9 cellular contexts compared by ENCODE assay signal in genomic region chr17:77438241-77439204, GRCh38.
A peak's percentile ranks its signal among the peaks of the same experiment; 100 is the strongest.
DNase-seq lines count a peak whose midpoint lies in the region; ATAC-seq and TF ChIP-seq lines count a peak whose summit lies in the region.
"Had no signal": no experiment of that assay in that cellular context is flagged by ENCODE, and none has a peak within 500 bp of the region (broad histone marks: within the 10 kb centered on the region; RNA-seq: fewer than 3 reads in every experiment).

No MANE protein-coding gene starts in this region.

- H3K9me3 ChIP-seq in Peyer's patch = no peaks in the 10 kb centered on the region
- H3K9me3 ChIP-seq in stomach smooth muscle (ENCODE audit: control insufficient read depth in 2 of 2, low read length in 2 of 2) = no peaks in the 10 kb centered on the region

- no peak overlapping the region for H3K9ac ChIP-seq in stomach smooth muscle (ENCODE audit: low read length in 2 of 2)

- H3K36me3 Mint-ChIP-seq in activated CD8-positive, alpha-beta memory T cell treated with anti-CD3 and anti-CD28 coated beads, Interleukin-2, amount 10 ng/mL, durations not matched to agents 7 days and 5 days = peaks cover 7% of the 10 kb centered on the region
- H3K36me3 Mint-ChIP-seq in endothelial cell (ENCODE audit: low read depth, unreplicated experiment) = peaks cover 9% of the 10 kb centered on the region

- no peaks in the 10 kb centered on the region for H3K27me3 Mint-ChIP-seq in activated CD8-positive, alpha-beta memory T cell treated with anti-CD3 and anti-CD28 coated beads, Interleukin-2, amount 10 ng/mL, durations not matched to agents 7 days and 5 days
- H3K27me3 Mint-ChIP-seq in endothelial cell (ENCODE audit: unreplicated experiment) = peaks cover 31% of the 10 kb centered on the region

- H3K27me3 ChIP-seq in Peyer's patch = no peaks in the 10 kb centered on the region
- H3K27me3 ChIP-seq in stomach smooth muscle (ENCODE audit: control insufficient read depth in 1 of 2, insufficient read depth in 2 of 2, low read length in 2 of 2) = no peaks in the 10 kb centered on the region

- no peaks in the 10 kb centered on the region for H3K9me3 Mint-ChIP-seq in activated CD8-positive, alpha-beta memory T cell treated with anti-CD3 and anti-CD28 coated beads, Interleukin-2, amount 10 ng/mL, durations not matched to agents 7 days and 5 days (ENCODE audit: low read depth)
- H3K9me3 Mint-ChIP-seq in endothelial cell (ENCODE audit: unreplicated experiment) = no peaks in the 10 kb centered on the region

- CTCF ChIA-PET in activated CD8-positive, alpha-beta memory T cell treated with anti-CD3 and anti-CD28 coated beads, Interleukin-2, amount 10 ng/mL, durations not matched to agents 7 days and 5 days (lab: Charles Lee) = interaction anchor here (1.0 to 9.2 kb wide), 6 partner anchors 8 to 107 kb away, joined by 3 to 110 read pairs (median 6); no protein-coding TSS in a partner anchor

- peaks cover 96% of the 10 kb centered on the region for H3K4me1 Mint-ChIP-seq in activated CD8-positive, alpha-beta memory T cell treated with anti-CD3 and anti-CD28 coated beads, Interleukin-2, amount 10 ng/mL, durations not matched to agents 7 days and 5 days
- H3K4me1 Mint-ChIP-seq in endothelial cell (ENCODE audit: unreplicated experiment) = peaks cover 72% of the 10 kb centered on the region

- no peak for ATAC-seq in activated CD8-positive, alpha-beta memory T cell treated with anti-CD3 and anti-CD28 coated beads, Interleukin-2, amount 10 ng/mL, durations not matched to agents 7 days and 5 days
- no peak for ATAC-seq in HG02678 (IDR thresholded peaks at IDR 0.05; ENCODE audit: unreplicated experiment)

- H3K27ac ChIP-seq in Peyer's patch (peak overlapping the region; percentile 64 to 98 (median 82)), stomach smooth muscle (ENCODE audit: low read length) (peak overlapping the region; percentile 62)

- no peak for TF ChIP-seq POLR2A in Peyer's patch (IDR thresholded peaks at IDR 0.05)

- peak overlapping the region; percentile 94 for H3K27ac Mint-ChIP-seq in activated CD8-positive, alpha-beta memory T cell treated with anti-CD3 and anti-CD28 coated beads, Interleukin-2, amount 10 ng/mL, durations not matched to agents 7 days and 5 days
- H3K27ac Mint-ChIP-seq in endothelial cell (ENCODE audit: unreplicated experiment) = no peak overlapping the region

- TF ChIP-seq CTCF in Peyer's patch (IDR thresholded peaks at IDR 0.05) (no peak), endothelial cell (IDR thresholded peaks at IDR 0.05; ENCODE audit: unreplicated experiment) (no peak)

- H3K4me3 ChIP-seq in Peyer's patch (no peak overlapping the region), stomach smooth muscle (ENCODE audit: low read length in 2 of 2) (no peak overlapping the region)

- DNase-seq in activated CD8-positive, alpha-beta memory T cell treated with anti-CD3 and anti-CD28 coated beads, Interleukin-2, amount 10 ng/mL, durations not matched to agents 7 days and 5 days = no peak
- no peak for DNase-seq in activated CD8-positive, alpha-beta memory T cell treated with anti-CD3 and anti-CD28 coated beads, Interleukin-2, amount 50 U/mL, for 4 hours
- no peak for DNase-seq in Peyer's patch
- no peak for DNase-seq in endothelial cell (ENCODE audit: low spot score)
- DNase-seq in NCI-H1105 treated with DMSO at 0.1 percent for 48 hours (lab: John Stamatoyannopoulos, UW) = no peak
- no peak for DNase-seq in COR-L47 (lab: John Stamatoyannopoulos, UW)
- DNase-seq: occipital lobe had no signal

- H3K4me1 ChIP-seq in Peyer's patch = peaks cover 14 to 97% (median 86%) of the 10 kb centered on the region in 4 donors
- H3K4me1 ChIP-seq in stomach smooth muscle (ENCODE audit: control insufficient read depth, insufficient read depth, low read length) = peaks cover 82% of the 10 kb centered on the region

- H3K4me3 Mint-ChIP-seq in activated CD8-positive, alpha-beta memory T cell treated with anti-CD3 and anti-CD28 coated beads, Interleukin-2, amount 10 ng/mL, durations not matched to agents 7 days and 5 days = no peak overlapping the region
- peak overlapping the region; percentile 77 for H3K4me3 Mint-ChIP-seq in endothelial cell (ENCODE audit: unreplicated experiment)

- no peaks in the 10 kb centered on the region for H3K36me3 ChIP-seq in Peyer's patch
- peaks cover 0 to 3% of the 10 kb centered on the region in 2 donors for H3K36me3 ChIP-seq in stomach smooth muscle (ENCODE audit: control insufficient read depth in 2 of 2, insufficient read depth in 2 of 2, low read length in 2 of 2)
